In the genomic region with DNA sequence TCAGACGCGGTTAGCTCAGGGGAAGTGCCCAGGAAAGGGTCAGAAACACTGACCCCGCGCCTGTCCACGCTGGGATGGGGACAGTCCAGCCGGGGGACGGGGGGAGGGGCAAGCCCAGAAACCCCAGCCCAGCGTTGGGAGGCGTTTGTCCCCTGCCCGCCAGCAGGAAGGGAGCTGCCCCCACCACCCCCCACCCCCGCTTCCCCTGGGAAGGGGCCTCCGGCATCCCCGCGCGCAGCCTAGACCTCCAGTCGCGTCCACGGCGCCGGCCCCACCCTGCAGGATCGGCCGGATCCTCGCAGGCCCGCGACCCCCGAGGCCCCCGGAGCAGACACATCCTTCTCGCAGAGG, we compare ENCODE assay signal across 8 cellular contexts. TPM values are rescaled to one million over a fixed set of nuclear protein-coding genes. Genes with fewer than 3 reads are reported as not detected.
DNase-seq lines count a peak whose midpoint lies in the region; TF ChIP-seq lines count a peak whose summit lies in the region.

No MANE protein-coding gene starts in this region.

- H3K4me3 ChIP-seq in CD8-positive, alpha-beta memory T cell (ENCODE audit: low read length) = peak overlapping the region; percentile 66
- peak overlapping the region; percentile 85 for H3K4me3 ChIP-seq in LNCaP clone FGC (ENCODE audit: low read depth, low read length)
- H3K4me3 ChIP-seq in endocrine pancreas (ENCODE audit: control insufficient read depth, insufficient read depth, low read length) = peak overlapping the region; percentile 56

- peaks cover 24% of the 10 kb centered on the region for H3K4me1 ChIP-seq in CD8-positive, alpha-beta memory T cell (ENCODE audit: insufficient read depth, low read length)
- H3K4me1 ChIP-seq in endocrine pancreas (ENCODE audit: control insufficient read depth, insufficient read depth, low read length) = no peaks in the 10 kb centered on the region

- H3K36me3 Mint-ChIP-seq in CD8-positive, alpha-beta memory T cell = peaks cover 0 to 17% (median 4%) of the 10 kb centered on the region in 3 donors
- peaks cover 12% of the 10 kb centered on the region for H3K36me3 Mint-ChIP-seq in neural crest cell (ENCODE audit: low read depth)

- H3K27me3 ChIP-seq in CD8-positive, alpha-beta memory T cell (ENCODE audit: insufficient read depth, low read length, poor library complexity, severe bottlenecking) = no peaks in the 10 kb centered on the region
- no peaks in the 10 kb centered on the region for H3K27me3 ChIP-seq in endocrine pancreas (ENCODE audit: control insufficient read depth, insufficient read depth, low read length)

- H3K4me3 Mint-ChIP-seq in CD8-positive, alpha-beta memory T cell = peak overlapping the region; percentile 75 to 93 (median 88)
- peak overlapping the region; percentile 93 for H3K4me3 Mint-ChIP-seq in neural crest cell

- H3K36me3 ChIP-seq in CD8-positive, alpha-beta memory T cell (ENCODE audit: insufficient read depth, low read length) = no peaks in the 10 kb centered on the region
- no peaks in the 10 kb centered on the region for H3K36me3 ChIP-seq in endocrine pancreas (ENCODE audit: control insufficient read depth, insufficient read depth, low read length)

- H3K27ac ChIP-seq in CD8-positive, alpha-beta memory T cell (ENCODE audit: low read depth, low read length) = peak overlapping the region; percentile 51

- no peak for TF ChIP-seq CTCF in LNCaP clone FGC (IDR thresholded peaks at IDR 0.05; ENCODE audit: control insufficient read depth, extremely low read depth, insufficient read depth)
- no peak for TF ChIP-seq CTCF in neural crest cell (conservative IDR thresholded peaks at IDR 0.05)

- DNase-seq in CD8-positive, alpha-beta memory T cell = no peak
- DNase-seq in LNCaP clone FGC (ENCODE audit: low read depth) (no peak), neural crest cell (ENCODE audit: low read depth, low spot score) (no peak), NOMO-1 treated with DMSO at 0.1 percent for 48 hours (lab: John Stamatoyannopoulos, UW; ENCODE audit: unreplicated experiment) (no peak), cerebellar nuclear complex (lab: John Stamatoyannopoulos, UW) (no peak)
- no peak for DNase-seq in stimulated activated CD4-positive, alpha-beta T cell treated with anti-CD3 and anti-CD28 coated beads, Interleukin-4, amount 100 ng/mL, for 4 hours
- DNase-seq in activated CD4-positive, CD25-positive, alpha-beta regulatory T cell treated with anti-CD3 and anti-CD28 coated beads, Interleukin-2, amount 50 U/mL, for 72 hours = no peak

- POLR2A ChIA-PET in CD8-positive, alpha-beta memory T cell (lab: Charles Lee) = interaction anchor here (0.8 to 3.3 kb wide), 5 partner anchors 8 to 27 kb away, joined by 3 to 17 read pairs (median 3); a partner anchor contains a TSS

- CTCF ChIA-PET in CD8-positive, alpha-beta memory T cell (lab: Charles Lee) = interaction anchor here (0.9 to 2.2 kb wide), 6 partner anchors 9 to 61 kb away, joined by 3 to 11 read pairs (median 4); no protein-coding TSS in a partner anchor

- no peaks in the 10 kb centered on the region for H3K27me3 Mint-ChIP-seq in CD8-positive, alpha-beta memory T cell
- no peaks in the 10 kb centered on the region for H3K27me3 Mint-ChIP-seq in neural crest cell (ENCODE audit: low read depth)

- peak overlapping the region; percentile 65 to 94 (median 81) for H3K27ac Mint-ChIP-seq in CD8-positive, alpha-beta memory T cell
- peak overlapping the region; percentile 45 for H3K27ac Mint-ChIP-seq in neural crest cell (ENCODE audit: unreplicated experiment)

- H3K4me1 Mint-ChIP-seq in CD8-positive, alpha-beta memory T cell = peaks cover 19 to 34% (median 33%) of the 10 kb centered on the region in 3 donors
- peaks cover 30% of the 10 kb centered on the region for H3K4me1 Mint-ChIP-seq in neural crest cell

- H3K9me3 ChIP-seq in CD8-positive, alpha-beta memory T cell (ENCODE audit: low read length) = no peaks in the 10 kb centered on the region
- H3K9me3 ChIP-seq in endocrine pancreas (ENCODE audit: control insufficient read depth, low read length) = no peaks in the 10 kb centered on the region

- H3K9ac ChIP-seq in endocrine pancreas (ENCODE audit: control insufficient read depth, insufficient read depth, low read length) = peak overlapping the region; percentile 61

- H3K9me3 Mint-ChIP-seq in CD8-positive, alpha-beta memory T cell = no peaks in the 10 kb centered on the region
- no peaks in the 10 kb centered on the region for H3K9me3 Mint-ChIP-seq in neural crest cell

RNA-seq across cellular contexts. Expression of a gene that starts 0.3 kb away (rescaled TPM):
- total RNA-seq in CD8-positive, alpha-beta memory T cell = 10 to 100 TPM; 32.7 to 36.7 TPM
- polyA plus RNA-seq in CD8-positive, alpha-beta memory T cell = 43.4 TPM
- total RNA-seq in neural crest cell = 72.5 and 73.0 TPM in 2 replicates

RNA-seq across cellular contexts. Expression of a gene that starts 20.5 kb away (rescaled TPM):
- not detected for total RNA-seq in CD8-positive, alpha-beta memory T cell
- not detected for polyA plus RNA-seq in CD8-positive, alpha-beta memory T cell
- 0.27 and 0.40 TPM in 2 replicates for total RNA-seq in neural crest cell

RNA-seq across cellular contexts. Expression of a gene that starts 22.5 kb away (rescaled TPM):
- 100 to 1,000 TPM in 1 of 2 experiments, 10 to 100 TPM in 1; 98.6 to 103 TPM for total RNA-seq in CD8-positive, alpha-beta memory T cell
- polyA plus RNA-seq in CD8-positive, alpha-beta memory T cell = 385 TPM
- total RNA-seq in neural crest cell = 89.4 and 94.2 TPM in 2 replicates

RNA-seq across cellular contexts. Expression of a gene that starts 33.7 kb away (rescaled TPM):
- total RNA-seq in CD8-positive, alpha-beta memory T cell = 100 to 1,000 TPM; 114 to 123 TPM
- polyA plus RNA-seq in CD8-positive, alpha-beta memory T cell = 268 TPM
- 177 and 185 TPM in 2 replicates for total RNA-seq in neural crest cell
